9 cellular contexts compared by ENCODE assay signal in genomic region chr12:55925870-55926737, GRCh38. TPM values are rescaled to one million over a fixed set of nuclear protein-coding genes. Genes with fewer than 3 reads are reported as not detected.
DNase-seq lines count a peak whose midpoint lies in the region; TF ChIP-seq lines count a peak whose summit lies in the region.
"Had no signal": no experiment of that assay in that cellular context is flagged by ENCODE, and none has a peak within 500 bp of the region (broad histone marks: within the 10 kb centered on the region; RNA-seq: fewer than 3 reads in every experiment).

No MANE protein-coding gene starts in this region.

- TF ChIP-seq CTCF in GM12864 (IDR thresholded peaks at IDR 0.05; ENCODE audit: low read depth, low read length, missing control alignments) (no peak), LNCaP clone FGC (IDR thresholded peaks at IDR 0.05; ENCODE audit: control insufficient read depth, extremely low read depth, insufficient read depth) (no peak)

- H3K27ac ChIP-seq in caudate nucleus (ENCODE audit: low read depth, low read length), result peak overlapping the region; percentile 93
- peak overlapping the region; percentile 100 for H3K27ac ChIP-seq in muscle layer of duodenum (ENCODE audit: low read length)

- H3K4me1 ChIP-seq in muscle layer of duodenum (ENCODE audit: control insufficient read depth in 1 of 2, insufficient read depth in 2 of 2, low read length in 2 of 2), result peaks cover 6 to 19% of the 10 kb centered on the region in 2 donors

- H3K4me3 ChIP-seq in GM12864 (ENCODE audit: low read depth, low read length) (peak overlapping the region; percentile 70), LNCaP clone FGC (ENCODE audit: low read depth, low read length) (peak overlapping the region; percentile 99), muscle layer of duodenum (ENCODE audit: low read depth in 1 of 2, low read length in 2 of 2) (peak overlapping the region; percentile 95 to 100)

- H3K9me3 ChIP-seq in muscle layer of duodenum (ENCODE audit: control insufficient read depth in 1 of 2, low read length in 2 of 2), result no peaks in the 10 kb centered on the region

- intact Hi-C loops in posterior vena cava (cut with DNase I), result loop anchor here (2.0 to 5.0 kb wide), 2 partner anchors 69 to 94 kb away; no protein-coding TSS in a partner anchor

- no peaks in the 10 kb centered on the region for H3K27me3 ChIP-seq in muscle layer of duodenum (ENCODE audit: low read depth, low read length)

- DNase-seq in GM12864 (ENCODE audit: low read depth) (no peak), LNCaP clone FGC (ENCODE audit: low read depth) (no peak), caudate nucleus (lab: John Stamatoyannopoulos, UW) (peak in 3 of 61 donors; percentile 1 to 30 (median 8)), islet precursor cell (no peak), CD1c-positive myeloid dendritic cell (ENCODE audit: extremely low spot score) (no peak), NCI-H128 (lab: John Stamatoyannopoulos, UW; ENCODE audit: unreplicated experiment) (no peak), posterior vena cava (ENCODE audit: low spot score) (no peak)

- peaks cover 0 to 9% of the 10 kb centered on the region in 2 donors for H3K36me3 ChIP-seq in muscle layer of duodenum (ENCODE audit: control insufficient read depth in 1 of 2, insufficient read depth in 2 of 2, low read length in 2 of 2)

RNA-seq across cellular contexts. Expression of gene PYM1, which starts 1.6 kb away (rescaled TPM):
- total RNA-seq in posterior vena cava, result 10 to 100 TPM; 18.6 to 19.6 TPM

RNA-seq across cellular contexts. Expression of gene DGKA, which starts 4.9 kb away (rescaled TPM):
- 10 to 100 TPM; 35.4 to 38.0 TPM for total RNA-seq in posterior vena cava

RNA-seq across cellular contexts. Expression of gene PMEL, which starts 39.7 kb away (rescaled TPM):
- 10 to 100 TPM in 1 of 2 donors, 1 to 10 TPM in 1; 5.0 to 26.1 TPM for total RNA-seq in posterior vena cava
- total RNA-seq: T-helper 1 cell treated with Interleukin-12 subunit alpha and Interleukin-12 subunit beta and Interleukin-4 antibody, amounts not matched to agents 30 ng/mL and 1 ng/mL, for 36 hours had no signal

RNA-seq across cellular contexts. Expression of gene CDK2, which starts 40.5 kb away (rescaled TPM):
- total RNA-seq in posterior vena cava, result 10 to 100 TPM; 17.7 to 22.8 TPM

RNA-seq across cellular contexts. Expression of gene RAB5B, which starts 47.8 kb away (rescaled TPM):
- 100 to 1,000 TPM; 108 to 109 TPM for total RNA-seq in posterior vena cava
